1 cellular context compared by ENCODE assay signal in genomic region chr2:108533832-108534576, GRCh38.
TF ChIP-seq lines count a peak whose summit lies in the region.

Gene LIMS1 (plus strand): TSS chr2:108534470. CDS start chr2:108534563, 93 bp downstream.

TF ChIP-seq in WTC11, 78 proteins besides CTCF, POLR2A, EP300 and RAD21 (continued from another document):
- TF ChIP-seq PREB (CRISPR knock-in tag; IDR thresholded peaks at IDR 0.05; ENCODE audit: borderline replicate concordance) (no peak), FOXK1 (CRISPR knock-in tag; IDR thresholded peaks at IDR 0.05) (peak; percentile 57; the same call in 1 of the 2 replicates), CREB1 (CRISPR knock-in tag; IDR thresholded peaks at IDR 0.05) (0 out of 2 replicates have a peak, but pooled peaks have one; percentile 59), NFATC4 (CRISPR knock-in tag; IDR thresholded peaks at IDR 0.05) (no peak), TP53 (CRISPR knock-in tag; IDR thresholded peaks at IDR 0.05) (peak; percentile 80), ZNF232 (CRISPR knock-in tag; IDR thresholded peaks at IDR 0.05) (peak; percentile 47; the same call in 1 of the 2 replicates), USF2 (CRISPR knock-in tag; IDR thresholded peaks at IDR 0.05) (peak; percentile 31; the same call in 1 of the 2 replicates), ZNF281 (CRISPR knock-in tag; IDR thresholded peaks at IDR 0.05) (0 out of 2 replicates have a peak, but pooled peaks have one; percentile 21), MYBL2 (CRISPR knock-in tag; IDR thresholded peaks at IDR 0.05) (peak; percentile 36; the same call in 1 of the 2 replicates), GABPB1 (CRISPR knock-in tag; IDR thresholded peaks at IDR 0.05) (peak; percentile 80), ZNF512 (CRISPR knock-in tag; IDR thresholded peaks at IDR 0.05; ENCODE audit: borderline replicate concordance) (no peak), ZNF532 (CRISPR knock-in tag; IDR thresholded peaks at IDR 0.05; ENCODE audit: borderline replicate concordance) (no peak), HMGA2 (CRISPR knock-in tag; IDR thresholded peaks at IDR 0.05) (no peak), SOX15 (CRISPR knock-in tag; IDR thresholded peaks at IDR 0.05) (no peak), ZBTB43 (CRISPR knock-in tag; IDR thresholded peaks at IDR 0.05) (no peak), ZNF416 (CRISPR knock-in tag; IDR thresholded peaks at IDR 0.05) (0 out of 2 replicates have a peak, but pooled peaks have one; percentile 39), FOXP4 (CRISPR knock-in tag; IDR thresholded peaks at IDR 0.05) (peak; percentile 70)
